28 cellular contexts compared by ENCODE assay signal in the genomic region with DNA sequence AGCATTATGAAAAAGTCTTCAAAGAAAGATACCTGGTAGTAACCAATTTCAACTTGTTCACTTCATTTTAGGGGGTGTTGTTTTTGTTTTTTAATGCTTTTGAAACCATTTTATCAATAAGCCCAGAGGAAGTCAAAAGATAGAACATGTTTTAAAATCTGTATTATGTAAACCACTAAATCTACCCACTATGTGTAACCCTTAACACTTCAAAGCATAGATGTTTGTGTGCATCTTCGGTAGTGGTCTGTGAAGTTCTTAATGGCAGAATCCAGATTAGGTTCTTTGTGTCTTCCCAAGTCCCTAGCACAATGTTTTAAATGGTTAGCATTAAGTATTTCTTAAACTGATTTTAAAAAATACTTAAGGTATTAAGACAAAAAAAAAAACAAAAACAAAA. TPM values are rescaled to one million over a fixed set of nuclear protein-coding genes. Genes with fewer than 3 reads are reported as not detected.
DNase-seq lines count a peak whose midpoint lies in the region; ATAC-seq, FAIRE-seq and TF ChIP-seq lines count a peak whose summit lies in the region.
"Had no signal": no experiment of that assay in that cellular context is flagged by ENCODE, and none has a peak within 500 bp of the region (broad histone marks: within the 10 kb centered on the region; RNA-seq: fewer than 3 reads in every experiment).

No MANE protein-coding gene starts in this region.

- no peak overlapping the region for H3K4me3 Mint-ChIP-seq in activated CD4-positive, alpha-beta T cell treated with anti-CD3 and anti-CD28 coated beads for 36 hours
- H3K4me3 Mint-ChIP-seq in CD4-positive, CD25-positive, alpha-beta regulatory T cell: peak overlapping the region; percentile 7 to 67 (median 31)
- H3K4me3 Mint-ChIP-seq: H9, nephron progenitor cell had no signal

- 96% methylated on average over 1 of the region's 1 CpG for WGBS in GM12878 (ENCODE audit: insufficient coverage, insufficient replicate concordance, low lambda C conversion rate, missing lambda C conversion rate)

- H3K9me3 ChIP-seq in CD4-positive, CD25-positive, alpha-beta regulatory T cell (ENCODE audit: control insufficient read depth in 2 of 2, low read length in 2 of 2): peaks cover 0 to 2% of the 10 kb centered on the region in 2 experiments
- H3K9me3 ChIP-seq in SU-DHL-6 (ENCODE audit: insufficient read depth, low read length) (no peaks in the 10 kb centered on the region), GM12878 (replicated peaks; ENCODE audit: control insufficient read depth, insufficient read depth, low read length) (peaks cover 2% of the 10 kb centered on the region; the same call in 2 of the 3 replicates)

- H3K79me2 ChIP-seq in SU-DHL-6 (ENCODE audit: insufficient read depth, low read length) (peaks cover 100% of the 10 kb centered on the region), GM12878 (ENCODE audit: control insufficient read depth, insufficient read depth, low read length) (peaks cover 90% of the 10 kb centered on the region)

- in situ Hi-C loops in GM12878 (cut with MboI): no loop called here

- peak; percentile 38 for ATAC-seq in activated CD4-positive, alpha-beta T cell treated with anti-CD3 and anti-CD28 coated beads for 36 hours
- ATAC-seq in CD4-positive, CD25-positive, alpha-beta regulatory T cell (ENCODE audit: low read depth in 2 of 2): no peak
- ATAC-seq in GM12878: no peak
- ATAC-seq: heart right ventricle, lower lobe of right lung had no signal

- RAD21 ChIA-PET in GM12878 (lab: Charles Lee; ENCODE audit: unreplicated experiment): no interaction called here

- no peaks in the 10 kb centered on the region for H3K27me3 Mint-ChIP-seq in activated CD4-positive, alpha-beta T cell treated with anti-CD3 and anti-CD28 coated beads for 36 hours
- no peaks in the 10 kb centered on the region for H3K27me3 Mint-ChIP-seq in CD4-positive, CD25-positive, alpha-beta regulatory T cell

- H3K9me2 ChIP-seq in SU-DHL-6 (replicated peaks; ENCODE audit: insufficient read depth, low read length): no peaks in the 10 kb centered on the region

- no peaks in the 10 kb centered on the region for H3K36me3 ChIP-seq in CD4-positive, CD25-positive, alpha-beta regulatory T cell (ENCODE audit: control insufficient read depth, insufficient read depth, low read length)
- H3K36me3 ChIP-seq in SU-DHL-6 (ENCODE audit: low read length) (no peaks in the 10 kb centered on the region), GM12878 (ENCODE audit: control insufficient read depth in 2 of 2, insufficient read depth in 2 of 2, low read length in 1 of 2) (peaks cover 0 to 2% of the 10 kb centered on the region in 2 experiments; a peak in 1 of 4 replicates)
- H3K36me3 ChIP-seq: lower lobe of right lung had no signal

- no peak for TF ChIP-seq RAD21 in GM12878 (IDR thresholded peaks at IDR 0.05; ENCODE audit: insufficient read depth, low read depth, low read length)

- H3K27ac ChIP-seq in CD4-positive, CD25-positive, alpha-beta regulatory T cell (ENCODE audit: insufficient read depth, low read length, poor library complexity, severe bottlenecking): peak overlapping the region; percentile 55
- H3K27ac ChIP-seq in SU-DHL-6 (ENCODE audit: low read depth, low read length): no peak overlapping the region
- no peak overlapping the region for H3K27ac ChIP-seq in GM12878 (ENCODE audit: control insufficient read depth, insufficient read depth)
- H3K27ac ChIP-seq: coronary artery, heart right ventricle, lower lobe of right lung, skin epidermis, tibial nerve had no signal

- H3K27ac Mint-ChIP-seq in activated CD4-positive, alpha-beta T cell treated with anti-CD3 and anti-CD28 coated beads for 36 hours: peak overlapping the region; percentile 18
- peak overlapping the region; percentile 7 to 92 (median 36) for H3K27ac Mint-ChIP-seq in CD4-positive, CD25-positive, alpha-beta regulatory T cell
- H3K27ac Mint-ChIP-seq: nephron progenitor cell had no signal

- FAIRE-seq in GM12878 (lab: Jason Lieb, UNC): peak; percentile 49
- FAIRE-seq: RCC 7860, TTC549 had no signal

- no peaks in the 10 kb centered on the region for H3K27me3 ChIP-seq in CD4-positive, CD25-positive, alpha-beta regulatory T cell (ENCODE audit: control insufficient read depth, insufficient read depth, low read length)
- H3K27me3 ChIP-seq in SU-DHL-6 (ENCODE audit: low read length) (no peaks in the 10 kb centered on the region), GM12878 (replicated peaks in 1 of 2; ENCODE audit: control insufficient read depth in 2 of 2, insufficient read depth in 2 of 2, low read length in 1 of 2) (no peaks in the 10 kb centered on the region)
- H3K27me3 ChIP-seq: heart right ventricle, tibial nerve had no signal

- H2AFZ ChIP-seq in SU-DHL-6 (ENCODE audit: low read depth, low read length, severe bottlenecking) (no peak overlapping the region), GM12878 (ENCODE audit: control insufficient read depth, low read depth, low read length) (no peak overlapping the region)

- H3K9me3 Mint-ChIP-seq in activated CD4-positive, alpha-beta T cell treated with anti-CD3 and anti-CD28 coated beads for 36 hours (ENCODE audit: low read depth): peaks cover 8% of the 10 kb centered on the region
- H3K9me3 Mint-ChIP-seq in CD4-positive, CD25-positive, alpha-beta regulatory T cell: peaks cover 0 to 8% (median 0%) of the 10 kb centered on the region in 7 donors

- H3K4me2 ChIP-seq in SU-DHL-6 (ENCODE audit: low read depth, low read length, poor library complexity, severe bottlenecking) (peak overlapping the region; percentile 5), GM12878 (ENCODE audit: control insufficient read depth, insufficient read depth) (peak overlapping the region; percentile 1; the same call in 1 of the 2 replicates)

- POLR2A ChIA-PET in activated CD4-positive, alpha-beta T cell treated with anti-CD3 and anti-CD28 coated beads for 36 hours (lab: Charles Lee): interaction anchor here (1.0 kb wide), 1 partner anchor 12 kb away, joined by 4 read pairs; no protein-coding TSS in a partner anchor
- POLR2A ChIA-PET in GM12878 (lab: Charles Lee): interaction anchor here (0.8 to 2.7 kb wide), 2 partner anchors 14 to 48 kb away, joined by 3 to 20 read pairs; a partner anchor contains a TSS

- peaks cover 49% of the 10 kb centered on the region for H3K36me3 Mint-ChIP-seq in activated CD4-positive, alpha-beta T cell treated with anti-CD3 and anti-CD28 coated beads for 36 hours (ENCODE audit: low read depth)
- peaks cover 26% of the 10 kb centered on the region for H3K36me3 Mint-ChIP-seq in CD4-positive, CD25-positive, alpha-beta regulatory T cell

- no peak for DNase-seq in activated CD4-positive, alpha-beta T cell treated with anti-CD3 and anti-CD28 coated beads for 36 hours
- DNase-seq in activated CD4-positive, alpha-beta T cell treated with anti-CD3 and anti-CD28 coated beads for 4 hours: no peak
- DNase-seq in CD4-positive, CD25-positive, alpha-beta regulatory T cell: peak in 1 of 3 donors; percentile 17
- DNase-seq in GM12878 (ENCODE audit: low read depth, low spot score) (no peak), CD1c-positive myeloid dendritic cell (ENCODE audit: extremely low spot score) (no peak), NCI-H748 (lab: John Stamatoyannopoulos, UW; ENCODE audit: unreplicated experiment) (no peak), cardiac septum (ENCODE audit: low spot score) (no peak)
- DNase-seq: 8988T; anterior cingulate cortex; COR-L47; effector memory CD4-positive, alpha-beta T cell; foreskin fibroblast; H9; heart right ventricle; IMR-90; kidney glomerular epithelial cell; lower lobe of right lung; NCI-H1092; NCI-H2029 treated with DMSO at 0.1 percent for 48 hours; NCI-H526 treated with DMSO at 0.1 percent for 48 hours; nephron progenitor cell; retina had no signal

- peaks cover 79% of the 10 kb centered on the region for H3K4me1 Mint-ChIP-seq in activated CD4-positive, alpha-beta T cell treated with anti-CD3 and anti-CD28 coated beads for 36 hours
- H3K4me1 Mint-ChIP-seq in CD4-positive, CD25-positive, alpha-beta regulatory T cell: peaks cover 54 to 90% (median 78%) of the 10 kb centered on the region in 4 donors

- SMC1A ChIA-PET in GM12878 (lab: Charles Lee; ENCODE audit: uncharacterized antibody, unreplicated experiment): interaction anchor here (1.1 kb wide), 1 partner anchor 14 kb away, joined by 4 read pairs; no protein-coding TSS in a partner anchor

- BruUV-seq in GM12878 (replicated peaks; lab: Mats Ljungman, UMichigan): no TSS peak

- TF ChIP-seq POLR2A in GM12878 (IDR thresholded peaks at IDR 0.05; ENCODE audit: low read depth, low read length): no peak

- H3K4me3 ChIP-seq in CD4-positive, CD25-positive, alpha-beta regulatory T cell (ENCODE audit: low read depth, low read length): peak overlapping the region; percentile 45
- H3K4me3 ChIP-seq in SU-DHL-6 (ENCODE audit: insufficient read depth, low read length, poor library complexity, severe bottlenecking): no peak overlapping the region
- H3K4me3 ChIP-seq in GM12878: no peak overlapping the region
- H3K4me3 ChIP-seq: coronary artery, heart right ventricle, lower lobe of right lung, skin epidermis, tibial nerve had no signal

- peaks cover 27% of the 10 kb centered on the region for H4K20me1 ChIP-seq in SU-DHL-6 (ENCODE audit: low read depth, low read length)
- H4K20me1 ChIP-seq in GM12878 (ENCODE audit: control insufficient read depth, insufficient read depth): no peaks in the 10 kb centered on the region

- intact Hi-C loops in activated CD4-positive, alpha-beta T cell treated with anti-CD3 and anti-CD28 coated beads for 36 hours (cut with DNase I, micrococcal nuclease): loop anchor here in 1 of 2 experiments (2.0 kb wide), 1 partner anchor 14 kb away; no protein-coding TSS in a partner anchor
- intact Hi-C loops in GM12878 (cut with micrococcal nuclease; ENCODE audit: unreplicated experiment): loop anchor here (10.0 kb wide), 1 partner anchor 196 kb away; no protein-coding TSS in a partner anchor
- intact Hi-C loops in cardiac septum (cut with DNase I): no loop called here

- no peak overlapping the region for H3K9ac ChIP-seq in SU-DHL-6 (ENCODE audit: low read length)
- H3K9ac ChIP-seq in GM12878 (ENCODE audit: control insufficient read depth, insufficient read depth, low read length): no peak overlapping the region

- no peak for TF ChIP-seq CTCF in SU-DHL-6 (IDR thresholded peaks at IDR 0.05; ENCODE audit: insufficient read depth, low read length, poor library complexity, severe bottlenecking)
- no peak for TF ChIP-seq CTCF in GM12878 (IDR thresholded peaks at IDR 0.05 in 2 of 3, conservative IDR thresholded peaks at IDR 0.05 in 1 of 3; ENCODE audit: control insufficient read depth in 2 of 3, extremely low read depth in 1 of 3, insufficient read depth in 1 of 3, low read depth in 3 of 3, low read length in 3 of 3)

- no peaks in the 10 kb centered on the region for H3F3A ChIP-seq in SU-DHL-6 (ENCODE audit: insufficient read depth)

- TF ChIP-seq EP300 in GM12878 (IDR thresholded peaks at IDR 0.05; ENCODE audit: borderline replicate concordance in 1 of 2, control insufficient read depth in 1 of 2, low read depth in 2 of 2, low read length in 2 of 2): no peak

- peaks cover 51% of the 10 kb centered on the region for H3K4me1 ChIP-seq in CD4-positive, CD25-positive, alpha-beta regulatory T cell (ENCODE audit: control insufficient read depth, insufficient read depth, low read length, poor library complexity, severe bottlenecking)
- no peaks in the 10 kb centered on the region for H3K4me1 ChIP-seq in GM12878 (ENCODE audit: control insufficient read depth, insufficient read depth, low read length)

- CTCF ChIA-PET in activated CD4-positive, alpha-beta T cell treated with anti-CD3 and anti-CD28 coated beads for 36 hours (lab: Charles Lee): interaction anchor here (0.6 kb wide), 1 partner anchor 49 kb away, joined by 3 read pairs; no protein-coding TSS in a partner anchor
- CTCF ChIA-PET in GM12878 (lab: Yijun Ruan, JAX): no interaction called here

RNA-seq across cellular contexts. Expression of a gene that starts 6.3 kb away (rescaled TPM):
- 10 to 100 TPM; 30.9 to 36.5 TPM for total RNA-seq in activated CD4-positive, alpha-beta T cell treated with anti-CD3 and anti-CD28 coated beads for 36 hours
- total RNA-seq in CD4-positive, CD25-positive, alpha-beta regulatory T cell: 37.6 TPM
- polyA plus RNA-seq in CD4-positive, CD25-positive, alpha-beta regulatory T cell: 10 to 100 TPM; 20.0 to 28.0 (median 23.7) TPM
- total RNA-seq in GM12878 (2013; cell fraction: nucleolus; rRNA removed): 35.3 and 39.0 TPM in 2 replicates
- 36.3 and 36.6 TPM in 2 replicates for total RNA-seq in GM12878 (2014; rRNA removed)
- 32.9 and 34.2 TPM in 2 replicates for total RNA-seq in GM12878 (2014; rRNA removed; fragmentation: Illumina TruSeq; extraction: Trizol)
- 32.7 and 35.3 TPM in 2 replicates for total RNA-seq in GM12878 (2021)
- 18.4 TPM for polyA plus RNA-seq in GM12878 (2011; ENCODE audit: low read depth)
- 18.4 and 22.7 TPM in 2 replicates for polyA plus RNA-seq in GM12878 (2011; rRNA removed)
- polyA plus RNA-seq in GM12878 (2011; cell fraction: cytosol; rRNA removed): 10.4 and 10.5 TPM in 2 replicates
- polyA plus RNA-seq in GM12878 (2011; cell fraction: nucleus; rRNA removed): 14.0 and 21.8 TPM in 2 replicates
- 18.8 and 23.2 TPM in 2 replicates for polyA plus RNA-seq in GM12878 (2012)
- polyA plus RNA-seq in GM12878 (2014; fragmentation: Illumina TruSeq; extraction: Trizol): 41.2 and 59.9 TPM in 2 replicates
- 10 to 100 TPM in 1 of 2 experiments, 1 to 10 TPM in 1; 5.6 to 10.4 TPM for polyA plus RNA-seq in GM12878 (2014; fragmentation: Nextera tagmentation; extraction: Ambion mirVana)
- polyA plus RNA-seq in GM12878 (2014; rRNA removed): 29.1 and 29.7 TPM in 2 replicates
- polyA plus RNA-seq in GM12878 (2016; fragmentation: Nextera tagmentation; extraction: Ambion mirVana): 10 to 100 TPM; 41.6 to 42.4 TPM
- 14.1 and 21.4 TPM in 2 replicates for polyA minus RNA-seq in GM12878 (2011; rRNA and poly(A)+ RNA removed)
- polyA minus RNA-seq in GM12878 (2011; cell fraction: cytosol; rRNA and poly(A)+ RNA removed): 14.7 and 17.6 TPM in 2 replicates
- 15.1 and 26.7 TPM in 2 replicates for polyA minus RNA-seq in GM12878 (2011; cell fraction: nucleus; rRNA and poly(A)+ RNA removed)
- total RNA-seq in cardiac septum: 31.5 TPM

RNA-seq across cellular contexts. Expression of a gene that starts 15.4 kb away (rescaled TPM):
- total RNA-seq in activated CD4-positive, alpha-beta T cell treated with anti-CD3 and anti-CD28 coated beads for 36 hours: 10 to 100 TPM; 10.5 to 11.6 TPM
- 5.5 TPM for total RNA-seq in CD4-positive, CD25-positive, alpha-beta regulatory T cell
- polyA plus RNA-seq in CD4-positive, CD25-positive, alpha-beta regulatory T cell: 1 to 10 TPM; 5.3 to 9.6 (median 6.6) TPM
- total RNA-seq in GM12878 (2013; cell fraction: nucleolus; rRNA removed): 27.8 and 30.6 TPM in 2 replicates
- total RNA-seq in GM12878 (2014; rRNA removed): 9.8 and 13.7 TPM in 2 replicates
- 15.4 and 17.3 TPM in 2 replicates for total RNA-seq in GM12878 (2014; rRNA removed; fragmentation: Illumina TruSeq; extraction: Trizol)
- total RNA-seq in GM12878 (2021): 7.6 and 8.2 TPM in 2 replicates
- 3.1 TPM for polyA plus RNA-seq in GM12878 (2011; ENCODE audit: low read depth)
- polyA plus RNA-seq in GM12878 (2011; rRNA removed): 11.0 and 20.4 TPM in 2 replicates
- 3.2 and 3.3 TPM in 2 replicates for polyA plus RNA-seq in GM12878 (2011; cell fraction: cytosol; rRNA removed)
- 6.2 and 7.9 TPM in 2 replicates for polyA plus RNA-seq in GM12878 (2011; cell fraction: nucleus; rRNA removed)
- 5.3 and 6.5 TPM in 2 replicates for polyA plus RNA-seq in GM12878 (2012)
- polyA plus RNA-seq in GM12878 (2014; fragmentation: Illumina TruSeq; extraction: Trizol): 14.2 and 22.0 TPM in 2 replicates
- 1 to 10 TPM; 7.9 to 9.4 TPM for polyA plus RNA-seq in GM12878 (2014; fragmentation: Nextera tagmentation; extraction: Ambion mirVana)
- polyA plus RNA-seq in GM12878 (2014; rRNA removed): 6.8 and 7.7 TPM in 2 replicates
- 10 to 100 TPM; 14.2 to 14.6 TPM for polyA plus RNA-seq in GM12878 (2016; fragmentation: Nextera tagmentation; extraction: Ambion mirVana)
- 5.0 and 11.3 TPM in 2 replicates for polyA minus RNA-seq in GM12878 (2011; rRNA and poly(A)+ RNA removed)
- polyA minus RNA-seq in GM12878 (2011; cell fraction: cytosol; rRNA and poly(A)+ RNA removed): 2.4 and 5.7 TPM in 2 replicates
- polyA minus RNA-seq in GM12878 (2011; cell fraction: nucleus; rRNA and poly(A)+ RNA removed): 15.2 and 24.5 TPM in 2 replicates
- total RNA-seq in cardiac septum: 8.7 TPM

RNA-seq across cellular contexts. Expression of a gene that starts 48.2 kb away (rescaled TPM):
- total RNA-seq in activated CD4-positive, alpha-beta T cell treated with anti-CD3 and anti-CD28 coated beads for 36 hours: 10 to 100 TPM; 17.1 to 21.4 TPM
- total RNA-seq in CD4-positive, CD25-positive, alpha-beta regulatory T cell: 17.0 TPM
- polyA plus RNA-seq in CD4-positive, CD25-positive, alpha-beta regulatory T cell: 10 to 100 TPM; 16.2 to 17.7 (median 16.9) TPM
- 42.1 and 52.4 TPM in 2 replicates for total RNA-seq in GM12878 (2013; cell fraction: nucleolus; rRNA removed)
- total RNA-seq in GM12878 (2014; rRNA removed) (15.6 and 21.7 TPM in 2 replicates), GM12878 (2014; rRNA removed; fragmentation: Illumina TruSeq; extraction: Trizol) (21.1 and 21.8 TPM in 2 replicates), GM12878 (2021) (19.3 and 20.3 TPM in 2 replicates), cardiac septum (8.3 TPM)
- polyA plus RNA-seq in GM12878 (2011; ENCODE audit: low read depth): 6.5 TPM
- polyA plus RNA-seq in GM12878 (2011; rRNA removed) (25.4 and 47.1 TPM in 2 replicates), GM12878 (2014; fragmentation: Illumina TruSeq; extraction: Trizol) (23.6 and 29.0 TPM in 2 replicates), GM12878 (2014; fragmentation: Nextera tagmentation; extraction: Ambion mirVana) (10 to 100 TPM; 11.0 to 11.9 TPM), GM12878 (2014; rRNA removed) (11.9 and 16.0 TPM in 2 replicates), GM12878 (2016; fragmentation: Nextera tagmentation; extraction: Ambion mirVana) (10 to 100 TPM; 25.0 to 27.5 TPM)
- polyA plus RNA-seq in GM12878 (2011; cell fraction: cytosol; rRNA removed): 10.8 and 20.8 TPM in 2 replicates
- 11.9 and 15.8 TPM in 2 replicates for polyA plus RNA-seq in GM12878 (2011; cell fraction: nucleus; rRNA removed)
- polyA plus RNA-seq in GM12878 (2012): 11.8 and 11.9 TPM in 2 replicates
- polyA minus RNA-seq in GM12878 (2011; rRNA and poly(A)+ RNA removed): 5.7 and 7.8 TPM in 2 replicates
- 7.3 and 10.3 TPM in 2 replicates for polyA minus RNA-seq in GM12878 (2011; cell fraction: cytosol; rRNA and poly(A)+ RNA removed)
- 12.0 and 21.2 TPM in 2 replicates for polyA minus RNA-seq in GM12878 (2011; cell fraction: nucleus; rRNA and poly(A)+ RNA removed)
